Comparison of ENCODE assay signal across 18 cellular contexts in the genomic region with DNA sequence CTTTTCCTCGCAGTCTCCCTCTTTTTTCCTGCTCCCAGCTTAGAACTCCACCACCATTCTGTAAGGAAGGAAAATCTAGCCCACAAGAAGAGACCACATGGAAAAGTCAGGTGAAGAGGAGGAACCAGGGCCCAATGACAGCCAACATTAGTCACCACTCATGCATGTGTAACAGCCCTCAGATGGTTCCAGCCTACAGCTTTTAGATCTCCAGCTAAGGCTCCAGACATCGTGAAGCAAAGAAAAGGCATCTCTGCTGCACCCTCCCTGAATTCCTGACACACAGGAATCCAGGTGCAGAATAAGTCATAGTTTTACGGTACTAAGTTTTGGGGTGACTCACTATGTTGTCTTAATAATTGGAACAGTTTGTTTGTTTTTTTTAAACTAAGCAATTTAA. TPM values are rescaled to one million over a fixed set of nuclear protein-coding genes. Genes with fewer than 3 reads are reported as not detected.
A peak's percentile ranks its signal among the peaks of the same experiment; 100 is the strongest.
DNase-seq lines count a peak whose midpoint lies in the region; ATAC-seq and TF ChIP-seq lines count a peak whose summit lies in the region.
"Had no signal": no experiment of that assay in that cellular context is flagged by ENCODE, and none has a peak within 500 bp of the region (broad histone marks: within the 10 kb centered on the region; RNA-seq: fewer than 3 reads in every experiment).

No MANE protein-coding gene starts in this region.

- H3K4me1 ChIP-seq in trophoblast cell (ENCODE audit: control insufficient read depth in 1 of 2, insufficient read depth in 2 of 2, low read length in 2 of 2) = peaks cover 6 to 7% of the 10 kb centered on the region in 2 experiments
- H3K4me1 ChIP-seq: left ventricle myocardium inferior had no signal

- H3K79me2 ChIP-seq in trophoblast cell (ENCODE audit: control insufficient read depth, insufficient read depth, low read length, poor library complexity) = no peaks in the 10 kb centered on the region

- H3K18ac ChIP-seq in trophoblast cell (ENCODE audit: low read length) = no peak overlapping the region

- no peak overlapping the region for H2AFZ ChIP-seq in trophoblast cell (ENCODE audit: insufficient read depth, low read length, poor library complexity)

- no peak overlapping the region for H3K23ac ChIP-seq in trophoblast cell (ENCODE audit: low read length)

- TF ChIP-seq CTCF in fibroblast of villous mesenchyme (IDR thresholded peaks at IDR 0.05; ENCODE audit: insufficient read depth, low read depth, low read length) = no peak

- no CpG with 5 or more reads among the region's 3 CpGs for WGBS in trophoblast cell (ENCODE audit: extremely low coverage, insufficient coverage, insufficient read length)

- no peak overlapping the region for H3K4me2 ChIP-seq in trophoblast cell (ENCODE audit: low read length)

- no peaks in the 10 kb centered on the region for H3K79me1 ChIP-seq in trophoblast cell (ENCODE audit: low read length)

- H3K27me3 ChIP-seq in trophoblast cell (ENCODE audit: insufficient read depth, low read length) = no peaks in the 10 kb centered on the region

- H2BK12ac ChIP-seq in trophoblast cell (ENCODE audit: low read length) = peak overlapping the region; percentile 71

- no peak overlapping the region for H3K4ac ChIP-seq in trophoblast cell (ENCODE audit: low read depth, low read length)

- H3K36me3 Mint-ChIP-seq in stimulated activated naive B cell treated with anti-CD40 and anti-IgM and Interleukin-4, amounts not matched to agents 10 μg/mL and 1 μg/mL and 100 μg/mL, for 72 hours = no peaks in the 10 kb centered on the region
- H3K36me3 Mint-ChIP-seq: activated naive CD8-positive, alpha-beta T cell treated with anti-CD3 and anti-CD28 coated beads, Interleukin-2, amount 10 ng/mL, durations not matched to agents 7 days and 5 days; naive thymus-derived CD8-positive, alpha-beta T cell had no signal

- H3K9ac ChIP-seq in trophoblast cell (ENCODE audit: low read length) = no peak overlapping the region

- peaks cover 7 to 21% of the 10 kb centered on the region in 2 donors for H3K27me3 Mint-ChIP-seq in stimulated activated naive B cell treated with anti-CD40 and anti-IgM and Interleukin-4, amounts not matched to agents 10 μg/mL and 1 μg/mL and 100 μg/mL, for 72 hours

- H3K27ac Mint-ChIP-seq in stimulated activated naive B cell treated with anti-CD40 and anti-IgM and Interleukin-4, amounts not matched to agents 10 μg/mL and 1 μg/mL and 100 μg/mL, for 72 hours = no peak overlapping the region
- H3K27ac Mint-ChIP-seq: activated naive CD8-positive, alpha-beta T cell treated with anti-CD3 and anti-CD28 coated beads, Interleukin-2, amount 10 ng/mL, durations not matched to agents 7 days and 5 days; naive thymus-derived CD8-positive, alpha-beta T cell had no signal

- H3K14ac ChIP-seq in trophoblast cell (ENCODE audit: low read length) = no peak overlapping the region

- ATAC-seq in stimulated activated naive B cell treated with anti-CD40 and anti-IgM and Interleukin-4, amounts not matched to agents 10 μg/mL and 1 μg/mL and 100 μg/mL, for 72 hours (replicated peaks) = no peak
- no peak for ATAC-seq in HG03175 (IDR thresholded peaks at IDR 0.05; ENCODE audit: unreplicated experiment)
- ATAC-seq in GM18498 (IDR thresholded peaks at IDR 0.05; ENCODE audit: unreplicated experiment) = no peak
- ATAC-seq: activated T-cell treated with anti-CD3 and anti-CD28 coated beads, Interleukin-2, amount 50 U/mL, for 4 hours; naive thymus-derived CD8-positive, alpha-beta T cell had no signal

- no peak overlapping the region for H4K12ac ChIP-seq in trophoblast cell (ENCODE audit: low read depth, low read length)

- no peaks in the 10 kb centered on the region for H3K9me3 Mint-ChIP-seq in stimulated activated naive B cell treated with anti-CD40 and anti-IgM and Interleukin-4, amounts not matched to agents 10 μg/mL and 1 μg/mL and 100 μg/mL, for 72 hours
- H3K9me3 Mint-ChIP-seq: activated naive CD8-positive, alpha-beta T cell treated with anti-CD3 and anti-CD28 coated beads, Interleukin-2, amount 10 ng/mL, durations not matched to agents 7 days and 5 days; activated T-cell treated with anti-CD3 and anti-CD28 coated beads, Interleukin-2, amount 50 U/mL, for 4 hours had no signal

- H3K9me3 ChIP-seq in trophoblast cell (ENCODE audit: insufficient read depth, low read depth, low read length) = no peaks in the 10 kb centered on the region
- H3K9me3 ChIP-seq: left ventricle myocardium inferior, thoracic aorta had no signal

- no peak overlapping the region for H2BK120ac ChIP-seq in trophoblast cell (ENCODE audit: insufficient read depth, low read length, poor library complexity)

- H4K91ac ChIP-seq in trophoblast cell (ENCODE audit: low read depth, low read length) = no peak overlapping the region

- DNase-seq in ELR (ENCODE audit: low read depth) = peak; percentile 78
- peak; percentile 57 for DNase-seq in RPMI7951 (ENCODE audit: low read depth)
- DNase-seq in fibroblast of villous mesenchyme (ENCODE audit: low read depth) = peak; percentile 40
- peak; percentile 71 to 76 for DNase-seq in trophoblast cell
- no peak for DNase-seq in stimulated activated naive B cell treated with anti-CD40 and anti-IgM and Interleukin-4, amounts not matched to agents 10 μg/mL and 1 μg/mL and 100 μg/mL, for 72 hours
- DNase-seq in NCI-H748 (lab: John Stamatoyannopoulos, UW; ENCODE audit: unreplicated experiment) = no peak
- DNase-seq: activated CD4-positive, alpha-beta T cell treated with anti-CD3 and anti-CD28 coated beads, Interleukin-2, amount 50 U/mL, for 4 hours; activated naive CD8-positive, alpha-beta T cell treated with anti-CD3 and anti-CD28 coated beads, Interleukin-2, amount 10 ng/mL, durations not matched to agents 7 days and 5 days; activated T-cell treated with anti-CD3 and anti-CD28 coated beads, Interleukin-2, amount 50 U/mL, for 4 hours; AML-193; left ventricle myocardium inferior; naive thymus-derived CD8-positive, alpha-beta T cell; NCI-H2171 treated with DMSO at 0.1 percent for 48 hours had no signal

- H3K4me3 Mint-ChIP-seq in stimulated activated naive B cell treated with anti-CD40 and anti-IgM and Interleukin-4, amounts not matched to agents 10 μg/mL and 1 μg/mL and 100 μg/mL, for 72 hours = no peak overlapping the region
- H3K4me3 Mint-ChIP-seq: activated naive CD8-positive, alpha-beta T cell treated with anti-CD3 and anti-CD28 coated beads, Interleukin-2, amount 10 ng/mL, durations not matched to agents 7 days and 5 days; activated T-cell treated with anti-CD3 and anti-CD28 coated beads, Interleukin-2, amount 50 U/mL, for 4 hours; naive thymus-derived CD8-positive, alpha-beta T cell had no signal

- H3K4me3 ChIP-seq in fibroblast of villous mesenchyme (ENCODE audit: low read depth, low read length) (no peak overlapping the region), trophoblast cell (ENCODE audit: low read depth, low read length) (no peak overlapping the region)
- H3K4me3 ChIP-seq: left ventricle myocardium inferior, SK-N-MC, thoracic aorta had no signal

- H3K4me1 Mint-ChIP-seq in stimulated activated naive B cell treated with anti-CD40 and anti-IgM and Interleukin-4, amounts not matched to agents 10 μg/mL and 1 μg/mL and 100 μg/mL, for 72 hours = no peaks in the 10 kb centered on the region
- H3K4me1 Mint-ChIP-seq: activated naive CD8-positive, alpha-beta T cell treated with anti-CD3 and anti-CD28 coated beads, Interleukin-2, amount 10 ng/mL, durations not matched to agents 7 days and 5 days; naive thymus-derived CD8-positive, alpha-beta T cell had no signal

- H2BK5ac ChIP-seq in trophoblast cell (ENCODE audit: low read depth, low read length, poor library complexity) = no peak overlapping the region

- no peak overlapping the region for H4K8ac ChIP-seq in trophoblast cell (ENCODE audit: low read depth, low read length)

- H3K27ac ChIP-seq in trophoblast cell (ENCODE audit: low read depth, low read length) = peak overlapping the region; percentile 48
- H3K27ac ChIP-seq: left ventricle myocardium inferior, SK-N-MC, thoracic aorta had no signal

- H3K36me3 ChIP-seq in trophoblast cell (ENCODE audit: control insufficient read depth in 1 of 2, insufficient read depth in 2 of 2, low read length in 2 of 2) = no peaks in the 10 kb centered on the region
- H3K36me3 ChIP-seq: left ventricle myocardium inferior, thoracic aorta had no signal

- H2AK5ac ChIP-seq in trophoblast cell (ENCODE audit: low read length) = no peak overlapping the region

RNA-seq across cellular contexts. Expression of gene DCDC2, which starts 25.6 kb away (rescaled TPM):
- under 0.01 TPM in 1 of 2 replicates, not detected in the other for total RNA-seq in RPMI7951 (2014; rRNA removed; shearing (Covaris generic))
- under 0.01 and 0.43 TPM in 2 replicates for total RNA-seq in fibroblast of villous mesenchyme
- 0.07 and 0.08 TPM in 2 replicates for polyA plus RNA-seq in trophoblast cell (2013)
- total RNA-seq: left ventricle myocardium inferior; naive thymus-derived CD8-positive, alpha-beta T cell; pulmonary artery endothelial cell; thoracic aorta had no signal
- polyA plus RNA-seq: naive thymus-derived CD8-positive, alpha-beta T cell had no signal

Comparison
In these comparisons a context has a peak if more than half of its experiments do, and no peak if none do; other contexts are left out.
1. DNase-seq: peak in ELR (single experiment), RPMI7951 (single experiment), fibroblast of villous mesenchyme (single experiment) and trophoblast cell (2 of 2); none in stimulated activated naive B cell treated with anti-CD40 and anti-IgM and Interleukin-4, amounts not matched to agents 10 μg/mL and 1 μg/mL and 100 μg/mL, for 72 hours (single experiment) and NCI-H748 (single experiment).